Comparison of ENCODE assay signal across 8 cellular contexts in the genomic region with DNA sequence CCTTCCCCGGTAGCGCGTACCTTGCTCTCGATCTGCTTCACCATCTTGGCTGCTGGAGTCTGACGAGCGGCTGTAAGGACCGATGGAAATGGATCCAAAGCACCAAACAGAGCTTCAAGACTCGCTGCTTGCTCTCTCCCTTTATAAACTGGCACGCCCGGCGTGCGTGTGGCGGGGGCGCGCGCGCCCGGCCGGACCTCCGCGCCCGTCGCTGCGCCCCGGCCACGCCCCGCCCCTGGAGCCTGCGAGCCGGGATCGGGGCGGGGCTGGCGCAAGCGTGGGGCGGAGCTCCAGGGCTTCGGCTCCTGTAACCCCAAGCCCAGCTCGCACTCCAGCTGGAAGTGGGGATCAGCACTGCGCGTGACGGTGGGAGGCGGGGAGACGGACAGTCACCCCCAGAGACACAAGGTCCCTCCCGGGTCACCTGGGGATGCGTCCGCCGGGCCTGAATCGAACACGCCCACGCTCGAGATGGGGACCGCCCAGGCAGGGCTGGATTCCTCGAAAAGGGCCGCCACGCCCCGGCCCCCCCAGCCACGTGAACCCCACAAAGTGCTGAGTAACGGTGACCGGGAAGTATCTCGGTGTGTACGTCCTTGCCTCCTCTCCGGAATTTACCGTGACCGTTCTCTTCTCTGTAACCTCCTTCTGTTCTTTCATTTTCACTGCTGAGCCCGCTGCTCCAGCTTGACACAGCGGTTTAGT. TPM values are rescaled to one million over a fixed set of nuclear protein-coding genes. Genes with fewer than 3 reads are reported as not detected.
A peak's percentile ranks its signal among the peaks of the same experiment; 100 is the strongest.
DNase-seq lines count a peak whose midpoint lies in the region; FAIRE-seq and TF ChIP-seq lines count a peak whose summit lies in the region.

TXN (minus strand) TSS at position 116 of the 705 bp plus-strand sequence; CDS start at position 44, 72 bp downstream.

- 0 out of 2 replicates have a peak within 1 kb of the TSS, but pooled peaks have one; percentile 86 for H2BK20ac ChIP-seq in H1 (ENCODE audit: low read length)

- peak within 1 kb of the TSS; percentile 95 for H3K18ac ChIP-seq in H1 (ENCODE audit: extremely low read depth, low read length)

- POLR2A ChIA-PET in H1 (lab: Charles Lee; ENCODE audit: partially characterized antibody): interaction anchor here (0.6 to 4.1 kb wide), 29 partner anchors 9 to 1030 kb away, joined by 3 to 44 read pairs (median 4); partner anchors contain the start of gene C9orf152

- peak within 1 kb of the TSS; percentile 70 for H3K56ac ChIP-seq in H1 (replicated peaks; ENCODE audit: insufficient read length, low read depth, low read length)

- peak within 1 kb of the TSS; percentile 91 for H2BK5ac ChIP-seq in H1 (ENCODE audit: low read depth, low read length)

- no peak for TF ChIP-seq RAD21 in H1 (IDR thresholded peaks at IDR 0.05 in 1 of 2, conservative IDR thresholded peaks at IDR 0.05 in 1 of 2; ENCODE audit: low read depth in 2 of 2, low read length in 2 of 2)

- H3K4me3 ChIP-seq in H1 (ENCODE audit: extremely low read depth in 1 of 4, insufficient read depth in 2 of 4, low read depth in 3 of 4, low read length in 4 of 4): peak within 1 kb of the TSS; percentile 82 to 94 (median 92)

- H2BK120ac ChIP-seq in H1 (replicated peaks; ENCODE audit: low read depth, low read length): peak within 1 kb of the TSS; percentile 29

- no peaks in the 10 kb centered on the region for H3K36me3 ChIP-seq in H1 (ENCODE audit: control insufficient read depth in 2 of 4, insufficient read depth in 4 of 4, low read length in 3 of 4)

- peaks cover 7 to 14% of the 10 kb centered on the region in 2 experiments for H4K20me1 ChIP-seq in H1 (replicated peaks in 1 of 2; ENCODE audit: control insufficient read depth in 1 of 2, insufficient read depth in 2 of 2, low read length in 2 of 2)

- peak within 1 kb of the TSS; percentile 79 for H3K4ac ChIP-seq in H1 (replicated peaks; ENCODE audit: insufficient read length, low read depth, low read length)

- peaks cover 29 to 45% of the 10 kb centered on the region in 2 experiments for H3K79me2 ChIP-seq in H1 (ENCODE audit: control insufficient read depth in 1 of 2, insufficient read depth in 2 of 2, low read length in 2 of 2)

- H2BK15ac ChIP-seq in H1 (ENCODE audit: low read length): peak within 1 kb of the TSS; percentile 90; the same call in 1 of the 2 replicates

- peak within 1 kb of the TSS; percentile 38 for H4K5ac ChIP-seq in H1 (ENCODE audit: insufficient read length, low read depth, low read length)

- H4K91ac ChIP-seq in H1 (replicated peaks; ENCODE audit: insufficient read length, low read length): peak within 1 kb of the TSS; percentile 70

- no peak within 1 kb of the TSS for H3K23ac ChIP-seq in H1 (ENCODE audit: insufficient read length)

- no peak within 1 kb of the TSS for H3K14ac ChIP-seq in H1 (ENCODE audit: insufficient read length)

- peak; percentile 72 for DNase-seq in COLO829 (ENCODE audit: low spot score)
- peak; percentile 92 for DNase-seq in GM20000 (ENCODE audit: low spot score)
- peak; percentile 76 for DNase-seq in HS-5 (ENCODE audit: low read depth)
- DNase-seq in NOMO-1 treated with dmso at 0.1 percent for 144 hours (lab: John Stamatoyannopoulos, UW; ENCODE audit: unreplicated experiment): peak; percentile 88
- peak; percentile 70 to 77 (median 74) for DNase-seq in activated CD8-positive, alpha-beta memory T cell treated with anti-CD3 and anti-CD28 coated beads for 48 hours (ENCODE audit: low read depth in 2 of 3, low spot score in 2 of 3)
- peak; percentile 38 to 84 for DNase-seq in H1 (ENCODE audit: low read depth in 1 of 2, low spot score in 2 of 2)
- peak; percentile 97 for DNase-seq in mesenteric fat pad (ENCODE audit: low spot score)
- DNase-seq in stimulated activated CD8-positive, alpha-beta memory T cell treated with anti-CD3 and anti-CD28 coated beads, Interleukin-15, amount 100 ng/mL, for 1 hour (ENCODE audit: low read depth): peak; percentile 60

- peak within 1 kb of the TSS; percentile 66 for H2AFZ ChIP-seq in H1 (ENCODE audit: low read length)

- TF ChIP-seq CTCF in GM20000 (IDR thresholded peaks at IDR 0.05; ENCODE audit: extremely low read depth, missing control alignments): no peak
- no peak for TF ChIP-seq CTCF in H1 (IDR thresholded peaks at IDR 0.05; ENCODE audit: control extremely low read depth in 1 of 3, insufficient read depth in 1 of 3, low read depth in 1 of 3, low read length in 3 of 3)

- peaks cover 11% of the 10 kb centered on the region for H3K23me2 ChIP-seq in H1 (ENCODE audit: low read depth, low read length)

- peaks cover 5% of the 10 kb centered on the region; the same call in 1 of the 2 replicates for H3K79me1 ChIP-seq in H1 (ENCODE audit: low read depth, low read length)

- peak within 1 kb of the TSS; percentile 92 for H4K8ac ChIP-seq in H1 (ENCODE audit: extremely low read depth, insufficient read depth, low read length)

- H3K9me3 ChIP-seq in H1 (ENCODE audit: insufficient read depth in 2 of 2, low read depth in 1 of 2, low read length in 1 of 2): no peaks in the 10 kb centered on the region

- no peak for TF ChIP-seq EP300 in H1 (IDR thresholded peaks at IDR 0.05; ENCODE audit: borderline replicate concordance in 1 of 2, low read depth in 2 of 2, low read length in 2 of 2)

- H2BK12ac ChIP-seq in H1 (ENCODE audit: low read depth, low read length): peak within 1 kb of the TSS; percentile 86

- H3K27ac ChIP-seq in H1 (ENCODE audit: low read depth, low read length): peak within 1 kb of the TSS; percentile 39

- no peak within 1 kb of the TSS for H2AK5ac ChIP-seq in H1 (ENCODE audit: low read depth, low read length)

- no peaks in the 10 kb centered on the region; a peak in 1 of 7 replicates for H3K27me3 ChIP-seq in H1 (replicated peaks in 1 of 4; ENCODE audit: control insufficient read depth in 3 of 4, extremely low read depth in 1 of 4, insufficient read depth in 3 of 4, low read length in 3 of 4)

- H3K9ac ChIP-seq in H1 (replicated peaks in 1 of 4; ENCODE audit: extremely low read depth in 1 of 4, low read depth in 3 of 4, low read length in 3 of 4): peak within 1 kb of the TSS; percentile 73 to 88 (median 78)

- TF ChIP-seq POLR2A in H1 (IDR thresholded peaks at IDR 0.05; ENCODE audit: control extremely low read depth in 1 of 2, low read depth in 2 of 2, low read length in 2 of 2): peak; percentile 79 to 91

- peaks cover 8 to 18% (median 10%) of the 10 kb centered on the region in 4 experiments for H3K4me1 ChIP-seq in H1 (replicated peaks in 1 of 4; ENCODE audit: control insufficient read depth in 3 of 4, insufficient read depth in 4 of 4, low read length in 3 of 4)

- CTCF ChIA-PET in H1 (lab: Charles Lee; ENCODE audit: partially characterized antibody): interaction anchor here (0.6 to 4.1 kb wide), 2 partner anchors 12 to 1687 kb away, joined by 3 to 16 read pairs; no protein-coding TSS in a partner anchor

- FAIRE-seq in H1 (lab: Jason Lieb, UNC): no peak

- 2% methylated on average over 63 of the region's 64 CpGs; no CpG with 5 or more reads in 1 of the 2 experiments for WGBS in H1 (ENCODE audit: extremely low coverage in 1 of 2, insufficient coverage in 1 of 2, insufficient read length in 1 of 2, insufficient replicate concordance in 2 of 2, low coverage in 1 of 2, low lambda C conversion rate in 2 of 2, missing lambda C conversion rate in 1 of 2), 2 experiments

- peak within 1 kb of the TSS; percentile 93 to 96 for H3K4me2 ChIP-seq in H1 (ENCODE audit: insufficient read depth in 1 of 2, low read depth in 2 of 2, low read length in 2 of 2)

TF ChIP-seq in H1, 55 proteins besides CTCF, POLR2A, EP300 and RAD21 (continues in another document):
- TF ChIP-seq CTBP2 (IDR thresholded peaks at IDR 0.05; ENCODE audit: borderline replicate concordance, insufficient read depth, insufficient read length, low read length): no peak
- TF ChIP-seq KDM4A (IDR thresholded peaks at IDR 0.05; ENCODE audit: low read depth, low read length, severe bottlenecking): peak; percentile 77
- TF ChIP-seq MAX (IDR thresholded peaks at IDR 0.05): peak; percentile 74
- TF ChIP-seq FOSL1 (IDR thresholded peaks at IDR 0.05; ENCODE audit: insufficient read depth, low read depth, low read length): no peak
- TF ChIP-seq HDAC2 (IDR thresholded peaks at IDR 0.05; ENCODE audit: borderline replicate concordance in 1 of 2, low read depth in 2 of 2, low read length in 2 of 2): peak in 1 of 2 experiments; percentile 24; a peak in 1 of 4 replicates
- TF ChIP-seq CREB1 (IDR thresholded peaks at IDR 0.05): 0 out of 2 replicates have a peak, but pooled peaks have one; percentile 2
- no peak for TF ChIP-seq BRCA1 (IDR thresholded peaks at IDR 0.05; ENCODE audit: low read depth, low read length)
- no peak; the same call in 1 of the 2 replicates for TF ChIP-seq TEAD4 (IDR thresholded peaks at IDR 0.05; ENCODE audit: low read depth, low read length)
- TF ChIP-seq BACH1 (IDR thresholded peaks at IDR 0.05; ENCODE audit: low read length): peak; percentile 95
- no peak for TF ChIP-seq CBX5 (IDR thresholded peaks at IDR 0.05; ENCODE audit: low read depth, low read length)
- TF ChIP-seq, protein P1, sequence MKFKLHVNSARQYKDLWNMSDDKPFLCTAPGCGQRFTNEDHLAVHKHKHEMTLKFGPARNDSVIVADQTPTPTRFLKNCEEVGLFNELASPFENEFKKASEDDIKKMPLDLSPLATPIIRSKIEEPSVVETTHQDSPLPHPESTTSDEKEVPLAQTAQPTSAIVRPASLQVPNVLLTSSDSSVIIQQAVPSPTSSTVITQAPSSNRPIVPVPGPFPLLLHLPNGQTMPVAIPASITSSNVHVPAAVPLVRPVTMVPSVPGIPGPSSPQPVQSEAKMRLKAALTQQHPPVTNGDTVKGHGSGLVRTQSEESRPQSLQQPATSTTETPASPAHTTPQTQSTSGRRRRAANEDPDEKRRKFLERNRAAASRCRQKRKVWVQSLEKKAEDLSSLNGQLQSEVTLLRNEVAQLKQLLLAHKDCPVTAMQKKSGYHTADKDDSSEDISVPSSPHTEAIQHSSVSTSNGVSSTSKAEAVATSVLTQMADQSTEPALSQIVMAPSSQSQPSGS (IDR thresholded peaks at IDR 0.05; ENCODE audit: low read length): no peak

RNA-seq across cellular contexts. Expression of gene TXN, which starts in this region (rescaled TPM):
- 295 and 297 TPM in 2 replicates for total RNA-seq in H1 (2021; fragmentation: NEBNext Ultra II Directional; extraction: Animal tissue kit (Norgen Biotek cat#: 25700))
- polyA plus RNA-seq in H1 (2011; rRNA removed): 226 and 419 TPM in 2 replicates
- polyA plus RNA-seq in H1 (2011; cell fraction: cytosol; rRNA removed): 341 TPM
- polyA plus RNA-seq in H1 (2011; cell fraction: nucleus; rRNA removed): 70.3 TPM
- 261 to 393 TPM (median 291 TPM) in 4 replicates for polyA plus RNA-seq in H1 (2012, experiment 1 of 2)
- polyA plus RNA-seq in H1 (2012, experiment 2 of 2): 311 TPM
- polyA plus RNA-seq in H1 (2013, experiment 1 of 2): 681 TPM
- 699 TPM for polyA plus RNA-seq in H1 (2013, experiment 2 of 2)
- polyA minus RNA-seq in H1 (2011; rRNA and poly(A)+ RNA removed): 61.3 and 75.1 TPM in 2 replicates
- polyA minus RNA-seq in H1 (2011; cell fraction: cytosol; rRNA and poly(A)+ RNA removed): 39.3 TPM
- 49.0 TPM for polyA minus RNA-seq in H1 (2011; cell fraction: nucleus; rRNA and poly(A)+ RNA removed)
- 237 TPM for total RNA-seq in mesenteric fat pad

Comparison
In these comparisons a context has a peak if more than half of its experiments do, and no peak if none do; other contexts are left out.
1. Peak in every context shown above with its lines: DNase-seq, H3K4me3 ChIP-seq and H3K27ac ChIP-seq.